Comparison of ENCODE assay signal across 1 cellular context in the genomic region with DNA sequence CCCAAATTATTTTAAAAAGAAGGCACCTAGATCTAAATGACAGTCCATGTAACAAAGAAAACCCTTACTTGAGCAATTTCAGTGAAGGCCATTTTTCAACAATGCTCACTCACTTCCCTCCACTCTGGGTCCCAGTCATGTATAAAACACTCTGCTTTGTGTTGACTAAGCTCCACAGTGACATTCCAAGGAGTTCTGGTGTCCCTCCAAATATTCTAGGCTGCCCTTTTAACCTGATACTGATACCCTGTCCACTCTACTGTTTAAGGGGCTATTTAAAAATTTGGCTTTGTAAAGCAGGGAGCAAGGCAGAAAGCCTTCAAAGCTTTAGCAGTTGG.
TF ChIP-seq lines count a peak whose summit lies in the region.

No MANE protein-coding gene starts in this region.

TF ChIP-seq in WTC11, 78 proteins besides CTCF, POLR2A, EP300 and RAD21 (continued from another document):
- TF ChIP-seq, protein P1, sequence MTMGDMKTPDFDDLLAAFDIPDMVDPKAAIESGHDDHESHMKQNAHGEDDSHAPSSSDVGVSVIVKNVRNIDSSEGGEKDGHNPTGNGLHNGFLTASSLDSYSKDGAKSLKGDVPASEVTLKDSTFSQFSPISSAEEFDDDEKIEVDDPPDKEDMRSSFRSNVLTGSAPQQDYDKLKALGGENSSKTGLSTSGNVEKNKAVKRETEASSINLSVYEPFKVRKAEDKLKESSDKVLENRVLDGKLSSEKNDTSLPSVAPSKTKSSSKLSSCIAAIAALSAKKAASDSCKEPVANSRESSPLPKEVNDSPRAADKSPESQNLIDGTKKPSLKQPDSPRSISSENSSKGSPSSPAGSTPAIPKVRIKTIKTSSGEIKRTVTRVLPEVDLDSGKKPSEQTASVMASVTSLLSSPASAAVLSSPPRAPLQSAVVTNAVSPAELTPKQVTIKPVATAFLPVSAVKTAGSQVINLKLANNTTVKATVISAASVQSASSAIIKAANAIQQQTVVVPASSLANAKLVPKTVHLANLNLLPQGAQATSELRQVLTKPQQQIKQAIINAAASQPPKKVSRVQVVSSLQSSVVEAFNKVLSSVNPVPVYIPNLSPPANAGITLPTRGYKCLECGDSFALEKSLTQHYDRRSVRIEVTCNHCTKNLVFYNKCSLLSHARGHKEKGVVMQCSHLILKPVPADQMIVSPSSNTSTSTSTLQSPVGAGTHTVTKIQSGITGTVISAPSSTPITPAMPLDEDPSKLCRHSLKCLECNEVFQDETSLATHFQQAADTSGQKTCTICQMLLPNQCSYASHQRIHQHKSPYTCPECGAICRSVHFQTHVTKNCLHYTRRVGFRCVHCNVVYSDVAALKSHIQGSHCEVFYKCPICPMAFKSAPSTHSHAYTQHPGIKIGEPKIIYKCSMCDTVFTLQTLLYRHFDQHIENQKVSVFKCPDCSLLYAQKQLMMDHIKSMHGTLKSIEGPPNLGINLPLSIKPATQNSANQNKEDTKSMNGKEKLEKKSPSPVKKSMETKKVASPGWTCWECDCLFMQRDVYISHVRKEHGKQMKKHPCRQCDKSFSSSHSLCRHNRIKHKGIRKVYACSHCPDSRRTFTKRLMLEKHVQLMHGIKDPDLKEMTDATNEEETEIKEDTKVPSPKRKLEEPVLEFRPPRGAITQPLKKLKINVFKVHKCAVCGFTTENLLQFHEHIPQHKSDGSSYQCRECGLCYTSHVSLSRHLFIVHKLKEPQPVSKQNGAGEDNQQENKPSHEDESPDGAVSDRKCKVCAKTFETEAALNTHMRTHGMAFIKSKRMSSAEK (CRISPR knock-in tag; IDR thresholded peaks at IDR 0.05; ENCODE audit: borderline replicate concordance): no peak
- TF ChIP-seq ZNF219 (CRISPR knock-in tag; IDR thresholded peaks at IDR 0.05; ENCODE audit: borderline replicate concordance): no peak
- TF ChIP-seq NR2C2 (CRISPR knock-in tag; IDR thresholded peaks at IDR 0.05): no peak
- no peak for TF ChIP-seq FOXJ3 (CRISPR knock-in tag; IDR thresholded peaks at IDR 0.05; ENCODE audit: borderline replicate concordance)
- no peak for TF ChIP-seq SMAD3 (CRISPR knock-in tag; IDR thresholded peaks at IDR 0.05; ENCODE audit: borderline replicate concordance)
